ENCODE assay signal across 16 cellular contexts in the genomic region with DNA sequence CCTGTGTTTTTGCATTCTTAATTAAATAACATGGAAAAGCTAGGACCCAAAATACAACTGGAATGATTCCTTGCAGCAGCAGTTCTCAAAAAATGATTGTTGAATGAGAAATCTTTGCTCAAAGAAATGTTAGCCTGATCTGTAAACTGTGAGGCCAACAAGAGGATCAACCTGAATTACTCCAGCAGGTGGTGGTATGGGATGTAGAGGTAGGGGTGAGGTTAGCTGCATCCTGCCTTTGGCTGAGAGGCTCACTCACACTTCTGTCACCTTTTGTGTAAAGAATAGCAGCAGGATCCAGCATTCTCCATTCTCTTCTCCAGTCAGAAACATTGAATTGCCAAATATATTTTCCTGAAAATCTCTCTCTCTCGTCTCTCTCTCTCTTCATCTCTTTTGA.
"Had no signal": no experiment of that assay in that cellular context is flagged by ENCODE, and none has a peak within 500 bp of the region (broad histone marks: within the 10 kb centered on the region; RNA-seq: fewer than 3 reads in every experiment).

No MANE protein-coding gene starts in this region.

- H3K9me3 ChIP-seq: esophagus squamous epithelium, ovary, testis had no signal

- H3K27me3 ChIP-seq: esophagus squamous epithelium, neural progenitor cell, ovary, testis had no signal

- H3K4me1 ChIP-seq: esophagus squamous epithelium, neural progenitor cell, testis had no signal

- H2AFZ ChIP-seq: neural progenitor cell had no signal

- DNase-seq: activated CD4-positive, alpha-beta T cell treated with anti-CD3 and anti-CD28 coated beads, Interleukin-2, amount 50 U/mL, for 48 hours; activated gamma-delta T cell; activated T-cell treated with anti-CD3 and anti-CD28 coated beads, Interleukin-2, amount 50 U/mL, for 48 hours; esophagus squamous epithelium; foreskin melanocyte; head of caudate nucleus; left ventricle myocardium superior; ovary; stimulated activated CD4-positive, alpha-beta T cell treated with anti-CD3 and anti-CD28 coated beads, Interleukin-12 subunit alpha, Interleukin-12 subunit beta, amount 100 ng/mL, for 4 hours; stimulated activated naive CD4-positive, alpha-beta T cell; testis had no signal

- H3K4me2 ChIP-seq: neural progenitor cell had no signal

- H3K36me3 ChIP-seq: esophagus squamous epithelium, neural progenitor cell, ovary had no signal

- FAIRE-seq: astrocyte, colon, keratinocyte had no signal

- H3K9ac ChIP-seq: neural progenitor cell had no signal

- H3K27ac ChIP-seq: esophagus squamous epithelium, neural progenitor cell, ovary, testis had no signal

- H3K4me3 ChIP-seq: esophagus squamous epithelium, neural progenitor cell, ovary, testis had no signal

- ATAC-seq: activated CD4-positive, CD25-positive, alpha-beta regulatory T cell treated with anti-CD3 and anti-CD28 coated beads, Interleukin-2, amount 50 U/mL, for 24 hours; left ventricle myocardium superior had no signal
